ENCODE assay signal across 14 cellular contexts in genomic region chr13:30140973-30141372, GRCh38.
"Had no signal": no experiment of that assay in that cellular context is flagged by ENCODE, and none has a peak within 500 bp of the region (broad histone marks: within the 10 kb centered on the region; RNA-seq: fewer than 3 reads in every experiment).

No MANE protein-coding gene starts in this region.

- H3K9me3 Mint-ChIP-seq: natural killer cell treated with Interleukin-12 subunit alpha and Interleukin-12 subunit beta and Interleukin-15 and Interleukin-18, amount 100 ng/mL, for 72 hours had no signal

- H3K4me3 ChIP-seq: dorsolateral prefrontal cortex, esophagus muscularis mucosa, lung, psoas muscle, right lobe of liver, transverse colon had no signal

- H3K4me1 ChIP-seq: psoas muscle, right lobe of liver had no signal

- H3K27me3 Mint-ChIP-seq: natural killer cell treated with Interleukin-12 subunit alpha and Interleukin-12 subunit beta and Interleukin-15 and Interleukin-18, amount 100 ng/mL, for 72 hours had no signal

- H3K9me3 ChIP-seq: esophagus muscularis mucosa, psoas muscle, right lobe of liver, transverse colon had no signal

- H3K27ac ChIP-seq: esophagus muscularis mucosa, psoas muscle, right lobe of liver, transverse colon had no signal

- ATAC-seq: activated T-cell treated with anti-CD3 and anti-CD28 coated beads, Interleukin-2, amount 50 U/mL, for 4 hours; left cardiac atrium; natural killer cell treated with Interleukin-12 subunit alpha and Interleukin-12 subunit beta and Interleukin-15 and Interleukin-18, amount 100 ng/mL, for 72 hours; psoas muscle; stimulated activated effector memory CD8-positive, alpha-beta T cell treated with anti-CD3 and anti-CD28 coated beads, Interleukin-12 subunit alpha, Interleukin-12 subunit beta, amount 100 ng/mL, for 72 hours had no signal

- DNase-seq: activated gamma-delta T cell; activated naive CD8-positive, alpha-beta T cell treated with anti-CD3 and anti-CD28 coated beads, Interleukin-2, amount 10 ng/mL, durations not matched to agents 7 days and 5 days; activated T-cell treated with anti-CD3 and anti-CD28 coated beads, Interleukin-2, amount 50 U/mL, for 4 hours; aorta; dorsolateral prefrontal cortex; head of caudate nucleus; left cardiac atrium; psoas muscle; right lobe of liver; transverse colon had no signal

- H3K36me3 ChIP-seq: esophagus muscularis mucosa, right lobe of liver, transverse colon had no signal

- H3K27ac Mint-ChIP-seq: activated naive CD8-positive, alpha-beta T cell treated with anti-CD3 and anti-CD28 coated beads, Interleukin-2, amount 10 ng/mL, durations not matched to agents 7 days and 5 days; natural killer cell treated with Interleukin-12 subunit alpha and Interleukin-12 subunit beta and Interleukin-15 and Interleukin-18, amount 100 ng/mL, for 72 hours had no signal

- H3K27me3 ChIP-seq: dorsolateral prefrontal cortex, esophagus muscularis mucosa, right lobe of liver, transverse colon had no signal

- H3K4me3 Mint-ChIP-seq: activated naive CD8-positive, alpha-beta T cell treated with anti-CD3 and anti-CD28 coated beads, Interleukin-2, amount 10 ng/mL, durations not matched to agents 7 days and 5 days; activated T-cell treated with anti-CD3 and anti-CD28 coated beads, Interleukin-2, amount 50 U/mL, for 4 hours; natural killer cell treated with Interleukin-12 subunit alpha and Interleukin-12 subunit beta and Interleukin-15 and Interleukin-18, amount 100 ng/mL, for 72 hours; stimulated activated effector memory CD8-positive, alpha-beta T cell treated with anti-CD3 and anti-CD28 coated beads, Interleukin-12 subunit alpha, Interleukin-12 subunit beta, amount 100 ng/mL, for 72 hours had no signal
